Comparison of ENCODE assay signal across 15 cellular contexts in the genomic region with DNA sequence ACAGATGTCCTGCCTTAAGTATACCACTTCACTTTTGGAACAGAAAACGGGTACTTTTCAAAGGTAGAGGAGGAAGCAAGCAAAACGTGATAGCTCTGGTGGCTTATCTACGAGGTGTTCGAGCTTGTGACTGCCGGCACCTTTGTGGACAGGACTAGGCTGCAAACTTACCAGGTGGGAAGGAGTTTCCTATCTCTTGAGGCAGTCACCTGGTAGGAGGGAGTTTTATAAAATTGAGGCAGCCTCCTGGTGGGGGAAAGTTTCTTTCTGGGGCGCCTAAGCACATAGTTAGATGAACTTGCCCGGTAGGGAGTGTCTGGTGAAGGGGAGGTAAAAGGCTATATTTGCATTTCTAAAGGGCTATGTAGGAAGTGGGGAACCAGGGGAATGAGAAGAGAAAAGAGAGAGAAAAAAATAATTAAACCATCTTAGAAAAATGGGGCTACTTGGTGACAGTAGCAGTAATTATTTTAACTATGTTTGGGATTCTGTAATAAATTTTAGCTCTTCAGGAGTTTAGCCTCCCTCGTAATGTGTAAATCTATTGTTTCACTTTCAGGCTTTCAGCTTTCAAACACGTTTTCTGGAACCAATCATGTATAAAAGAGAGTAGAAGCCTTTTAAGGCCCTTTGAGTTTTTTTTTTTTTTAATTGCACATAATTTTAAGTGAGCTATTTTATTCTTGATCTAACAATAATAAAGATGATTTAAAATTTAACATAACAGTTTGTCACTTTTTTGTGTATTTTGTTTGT.
A peak's percentile ranks its signal among the peaks of the same experiment; 100 is the strongest.
DNase-seq lines count a peak whose midpoint lies in the region; ATAC-seq, FAIRE-seq and TF ChIP-seq lines count a peak whose summit lies in the region.
"Had no signal": no experiment of that assay in that cellular context is flagged by ENCODE, and none has a peak within 500 bp of the region (broad histone marks: within the 10 kb centered on the region; RNA-seq: fewer than 3 reads in every experiment).

No MANE protein-coding gene starts in this region.

- H2AFZ ChIP-seq in smooth muscle cell (ENCODE audit: low read depth), result no peak overlapping the region

- peak; percentile 48 for ATAC-seq in GM18867 (IDR thresholded peaks at IDR 0.05; ENCODE audit: unreplicated experiment)
- ATAC-seq in HG03432 (IDR thresholded peaks at IDR 0.05; ENCODE audit: unreplicated experiment), result peak; percentile 40

- H3K4me3 ChIP-seq in mucosa of stomach (ENCODE audit: low read length) (no peak overlapping the region), smooth muscle cell (no peak overlapping the region), suprapubic skin (no peak overlapping the region)

- H3K4me1 ChIP-seq in mucosa of stomach (ENCODE audit: control insufficient read depth, insufficient read depth, low read length), result no peaks in the 10 kb centered on the region
- H3K4me1 ChIP-seq in smooth muscle cell (ENCODE audit: low read depth), result no peaks in the 10 kb centered on the region
- no peaks in the 10 kb centered on the region for H3K4me1 ChIP-seq in suprapubic skin
- H3K4me1 ChIP-seq: Caco-2 had no signal

- no peaks in the 10 kb centered on the region for H3K36me3 ChIP-seq in mucosa of stomach (ENCODE audit: control insufficient read depth, insufficient read depth, low read length)
- no peaks in the 10 kb centered on the region for H3K36me3 ChIP-seq in smooth muscle cell (ENCODE audit: low read depth)
- no peaks in the 10 kb centered on the region for H3K36me3 ChIP-seq in suprapubic skin

- TF ChIP-seq EP300 in suprapubic skin (IDR thresholded peaks at IDR 0.05), result no peak

- H3K9ac ChIP-seq in mucosa of stomach (ENCODE audit: low read length), result peak overlapping the region; percentile 11
- no peak overlapping the region for H3K9ac ChIP-seq in smooth muscle cell (ENCODE audit: low read depth)

- 62% methylated on average over 9 of the region's 9 CpGs for WGBS in smooth muscle cell (ENCODE audit: low lambda C conversion rate)
- WGBS in suprapubic skin, result 71% methylated on average over 9 of the region's 9 CpGs

- no peaks in the 10 kb centered on the region for H3K9me3 ChIP-seq in mucosa of stomach (ENCODE audit: control insufficient read depth, low read length)
- no peaks in the 10 kb centered on the region for H3K9me3 ChIP-seq in smooth muscle cell (replicated peaks; ENCODE audit: low read depth)
- H3K9me3 ChIP-seq in suprapubic skin, result no peaks in the 10 kb centered on the region
- H3K9me3 ChIP-seq: Caco-2 had no signal

- FAIRE-seq in endometrium (lab: Jason Lieb, UNC), result peak; percentile 92

- H3K27ac ChIP-seq in smooth muscle cell (ENCODE audit: low read depth), result no peak overlapping the region
- H3K27ac ChIP-seq in suprapubic skin, result no peak overlapping the region

- DNase-seq in glomerular visceral epithelial cell (ENCODE audit: extremely low spot score) (no peak), smooth muscle cell (lab: John Stamatoyannopoulos, UW; ENCODE audit: unreplicated experiment) (no peak), dedifferentiated amniotic fluid mesenchymal stem cell (ENCODE audit: extremely low spot score) (no peak), suprapubic skin (ENCODE audit: low spot score in 2 of 2) (no peak)
- DNase-seq: C1 segment of cervical spinal cord, Caco-2, MV-4-11, NCI-H1417 treated with DMSO at 0.1 percent for 48 hours, NCI-H2029, NCI-H510A treated with DMSO at 0.1 percent for 48 hours, SHP77 treated with DMSO at 0.1 percent for 48 hours had no signal

- no peak overlapping the region for H3K4me2 ChIP-seq in smooth muscle cell

- no peaks in the 10 kb centered on the region for H3K79me2 ChIP-seq in smooth muscle cell (ENCODE audit: low read depth)

- no peaks in the 10 kb centered on the region for H4K20me1 ChIP-seq in smooth muscle cell (ENCODE audit: low read depth)

- no peaks in the 10 kb centered on the region for H3F3A ChIP-seq in smooth muscle cell (ENCODE audit: low read depth)

- H3K27me3 ChIP-seq in mucosa of stomach (ENCODE audit: control insufficient read depth, insufficient read depth, low read length) (no peaks in the 10 kb centered on the region), smooth muscle cell (ENCODE audit: low read depth) (no peaks in the 10 kb centered on the region), suprapubic skin (no peaks in the 10 kb centered on the region)

- TF ChIP-seq CTCF in smooth muscle cell (IDR thresholded peaks at IDR 0.05; ENCODE audit: borderline replicate concordance, insufficient read depth, poor library complexity, severe bottlenecking) (no peak), suprapubic skin (IDR thresholded peaks at IDR 0.05) (no peak)

- TF ChIP-seq POLR2A in suprapubic skin (IDR thresholded peaks at IDR 0.05), result no peak
